29 cellular contexts compared by ENCODE assay signal in genomic region chr10:61529208-61529607, GRCh38.
"Had no signal": no experiment of that assay in that cellular context is flagged by ENCODE, and none has a peak within 500 bp of the region (broad histone marks: within the 10 kb centered on the region; RNA-seq: fewer than 3 reads in every experiment).

No MANE protein-coding gene starts in this region.

- H3K4me1 ChIP-seq: ascending aorta had no signal

- H3K4me3 Mint-ChIP-seq: activated CD4-positive, alpha-beta memory T cell treated with anti-CD3 and anti-CD28 coated beads for 36 hours; activated CD4-positive, alpha-beta T cell treated with anti-CD3 and anti-CD28 coated beads for 36 hours; activated CD4-positive, alpha-beta T cell treated with anti-CD3 and anti-CD28 coated beads, Interleukin-2, amount 10 ng/mL, durations not matched to agents 24 days and 14 days; activated CD8-positive, alpha-beta memory T cell treated with anti-CD3 and anti-CD28 coated beads, Interleukin-2, amount 10 ng/mL, durations not matched to agents 7 days and 5 days; activated CD8-positive, alpha-beta T cell treated with anti-CD3 and anti-CD28 coated beads, Interleukin-2, amount 10 ng/mL, durations not matched to agents 7 days and 5 days; activated naive CD4-positive, alpha-beta T cell treated with anti-CD3 and anti-CD28 coated beads for 36 hours; activated naive CD4-positive, alpha-beta T cell treated with anti-CD3 and anti-CD28 coated beads, Interleukin-2, amount 50 U/mL, for 24 hours; activated naive CD8-positive, alpha-beta T cell treated with anti-CD3 and anti-CD28 coated beads for 36 hours; activated naive CD8-positive, alpha-beta T cell treated with anti-CD3 and anti-CD28 coated beads, Interleukin-2, amount 50 U/mL, for 24 hours; activated T-helper 1 cell treated with anti-CD3 and anti-CD28 coated beads, Interleukin-12 subunit alpha, Interleukin-12 subunit beta, Interleukin-2, Interleukin-4 antibody, amounts not matched to agents 30 ng/mL and 10 ng/mL and 1 ng/mL, durations not matched to agents 14 hours and 24 hours and 36 hours; central memory CD8-positive, alpha-beta T cell; dendritic cell treated with granulocyte-macrophage colony-stimulating factor and Interleukin-4, amounts not matched to agents 40 ng/mL and 50 ng/mL, for 4 days; endodermal cell had no signal

- H3K27ac ChIP-seq: ascending aorta, brain microvascular endothelial cell, coronary artery, dorsolateral prefrontal cortex had no signal

- H3K4me3 ChIP-seq: ascending aorta, coronary artery, dorsolateral prefrontal cortex had no signal

- H3K9me3 ChIP-seq: ascending aorta had no signal

- H3K27me3 Mint-ChIP-seq: activated CD4-positive, alpha-beta T cell treated with anti-CD3 and anti-CD28 coated beads, Interleukin-2, amount 10 ng/mL, durations not matched to agents 24 days and 14 days; activated CD8-positive, alpha-beta memory T cell treated with anti-CD3 and anti-CD28 coated beads, Interleukin-2, amount 10 ng/mL, durations not matched to agents 7 days and 5 days; activated naive CD4-positive, alpha-beta T cell treated with anti-CD3 and anti-CD28 coated beads, Interleukin-2, amount 50 U/mL, for 24 hours; activated naive CD8-positive, alpha-beta T cell treated with anti-CD3 and anti-CD28 coated beads for 36 hours; activated naive CD8-positive, alpha-beta T cell treated with anti-CD3 and anti-CD28 coated beads, Interleukin-2, amount 50 U/mL, for 24 hours; dendritic cell treated with granulocyte-macrophage colony-stimulating factor and Interleukin-4, amounts not matched to agents 40 ng/mL and 50 ng/mL, for 4 days had no signal

- H3K27ac Mint-ChIP-seq: activated CD4-positive, alpha-beta memory T cell treated with anti-CD3 and anti-CD28 coated beads for 36 hours; activated CD4-positive, alpha-beta T cell treated with anti-CD3 and anti-CD28 coated beads for 36 hours; activated CD4-positive, alpha-beta T cell treated with anti-CD3 and anti-CD28 coated beads, Interleukin-2, amount 10 ng/mL, durations not matched to agents 24 days and 14 days; activated CD8-positive, alpha-beta memory T cell treated with anti-CD3 and anti-CD28 coated beads, Interleukin-2, amount 10 ng/mL, durations not matched to agents 7 days and 5 days; activated CD8-positive, alpha-beta T cell treated with anti-CD3 and anti-CD28 coated beads, Interleukin-2, amount 10 ng/mL, durations not matched to agents 7 days and 5 days; activated naive CD4-positive, alpha-beta T cell treated with anti-CD3 and anti-CD28 coated beads for 36 hours; activated naive CD4-positive, alpha-beta T cell treated with anti-CD3 and anti-CD28 coated beads, Interleukin-2, amount 50 U/mL, for 24 hours; activated naive CD8-positive, alpha-beta T cell treated with anti-CD3 and anti-CD28 coated beads for 36 hours; activated naive CD8-positive, alpha-beta T cell treated with anti-CD3 and anti-CD28 coated beads, Interleukin-2, amount 50 U/mL, for 24 hours; activated T-helper 1 cell treated with anti-CD3 and anti-CD28 coated beads, Interleukin-12 subunit alpha, Interleukin-12 subunit beta, Interleukin-2, Interleukin-4 antibody, amounts not matched to agents 30 ng/mL and 10 ng/mL and 1 ng/mL, durations not matched to agents 14 hours and 24 hours and 36 hours; activated T-helper 2 cell treated with anti-CD3 and anti-CD28 coated beads, Interferon-gamma antibody, Interleukin-2, Interleukin-4, amounts not matched to agents 10 μg/mL and 5 μg/mL and 100 μg/mL, durations not matched to agents 14 hours and 24 hours and 36 hours; dendritic cell treated with granulocyte-macrophage colony-stimulating factor and Interleukin-4, amounts not matched to agents 40 ng/mL and 50 ng/mL, for 4 days; endodermal cell had no signal

- FAIRE-seq: bronchial epithelial cell had no signal

- H3K9me3 Mint-ChIP-seq: activated CD4-positive, alpha-beta memory T cell treated with anti-CD3 and anti-CD28 coated beads for 36 hours; activated CD4-positive, alpha-beta T cell treated with anti-CD3 and anti-CD28 coated beads, Interleukin-2, amount 10 ng/mL, durations not matched to agents 24 days and 14 days; activated naive CD4-positive, alpha-beta T cell treated with anti-CD3 and anti-CD28 coated beads for 36 hours; activated naive CD8-positive, alpha-beta T cell treated with anti-CD3 and anti-CD28 coated beads for 36 hours; activated T-helper 1 cell treated with anti-CD3 and anti-CD28 coated beads, Interleukin-12 subunit alpha, Interleukin-12 subunit beta, Interleukin-2, Interleukin-4 antibody, amounts not matched to agents 30 ng/mL and 10 ng/mL and 1 ng/mL, durations not matched to agents 14 hours and 24 hours and 36 hours; activated T-helper 2 cell treated with anti-CD3 and anti-CD28 coated beads, Interferon-gamma antibody, Interleukin-2, Interleukin-4, amounts not matched to agents 10 μg/mL and 5 μg/mL and 100 μg/mL, durations not matched to agents 14 hours and 24 hours and 36 hours; central memory CD8-positive, alpha-beta T cell; endodermal cell had no signal

- ATAC-seq: activated CD4-positive, alpha-beta T cell treated with anti-CD3 and anti-CD28 coated beads for 36 hours; activated CD8-positive, alpha-beta memory T cell treated with anti-CD3 and anti-CD28 coated beads, Interleukin-2, amount 10 ng/mL, durations not matched to agents 7 days and 5 days; activated CD8-positive, alpha-beta T cell treated with anti-CD3 and anti-CD28 coated beads, Interleukin-2, amount 10 ng/mL, durations not matched to agents 7 days and 5 days; activated naive CD8-positive, alpha-beta T cell treated with anti-CD3 and anti-CD28 coated beads, Interleukin-2, amount 50 U/mL, for 24 hours; esophagus mucosa had no signal

- DNase-seq: activated CD4-positive, alpha-beta memory T cell treated with anti-CD3 and anti-CD28 coated beads for 36 hours; activated CD4-positive, alpha-beta T cell treated with anti-CD3 and anti-CD28 coated beads for 36 hours; activated CD4-positive, alpha-beta T cell treated with anti-CD3 and anti-CD28 coated beads, Interleukin-2, amount 10 ng/mL, durations not matched to agents 24 days and 14 days; activated CD4-positive, CD25-positive, alpha-beta regulatory T cell; activated CD4-positive, CD25-positive, alpha-beta regulatory T cell treated with anti-CD3 and anti-CD28 coated beads, Interleukin-2, amount 50 U/mL, for 72 hours; activated CD8-positive, alpha-beta memory T cell treated with anti-CD3 and anti-CD28 coated beads, Interleukin-2, amount 10 ng/mL, durations not matched to agents 7 days and 5 days; activated CD8-positive, alpha-beta memory T cell treated with anti-CD3 and anti-CD28 coated beads, Interleukin-2, amount 50 U/mL, for 4 hours; activated CD8-positive, alpha-beta T cell treated with anti-CD3 and anti-CD28 coated beads, Interleukin-2, amount 10 ng/mL, durations not matched to agents 7 days and 5 days; activated effector memory CD4-positive, alpha-beta T cell treated with anti-CD3 and anti-CD28 coated beads, Interleukin-2, amount 50 U/mL, for 16 hours; activated naive CD4-positive, alpha-beta T cell treated with anti-CD3 and anti-CD28 coated beads for 36 hours; activated naive CD8-positive, alpha-beta T cell treated with anti-CD3 and anti-CD28 coated beads for 36 hours; activated naive CD8-positive, alpha-beta T cell treated with anti-CD3 and anti-CD28 coated beads, Interleukin-2, amount 50 U/mL, for 24 hours; activated T-cell treated with anti-CD3 and anti-CD28 coated beads, Interleukin-2, amount 50 U/mL, for 1 hour; activated T-cell treated with anti-CD3 and anti-CD28 coated beads, Interleukin-2, amount 50 U/mL, for 48 hours; brain microvascular endothelial cell; dorsolateral prefrontal cortex; effector memory CD4-positive, alpha-beta T cell; endodermal cell; head of caudate nucleus; T-helper 2 cell had no signal

- H3K36me3 ChIP-seq: ascending aorta, brain microvascular endothelial cell had no signal

- H3K36me3 Mint-ChIP-seq: activated CD4-positive, alpha-beta memory T cell treated with anti-CD3 and anti-CD28 coated beads for 36 hours; activated CD8-positive, alpha-beta memory T cell treated with anti-CD3 and anti-CD28 coated beads, Interleukin-2, amount 10 ng/mL, durations not matched to agents 7 days and 5 days; activated naive CD4-positive, alpha-beta T cell treated with anti-CD3 and anti-CD28 coated beads, Interleukin-2, amount 50 U/mL, for 24 hours; activated naive CD8-positive, alpha-beta T cell treated with anti-CD3 and anti-CD28 coated beads for 36 hours had no signal

- H3K4me1 Mint-ChIP-seq: activated CD4-positive, alpha-beta T cell treated with anti-CD3 and anti-CD28 coated beads for 36 hours; activated CD4-positive, alpha-beta T cell treated with anti-CD3 and anti-CD28 coated beads, Interleukin-2, amount 10 ng/mL, durations not matched to agents 24 days and 14 days; activated CD8-positive, alpha-beta memory T cell treated with anti-CD3 and anti-CD28 coated beads, Interleukin-2, amount 10 ng/mL, durations not matched to agents 7 days and 5 days; activated naive CD4-positive, alpha-beta T cell treated with anti-CD3 and anti-CD28 coated beads, Interleukin-2, amount 50 U/mL, for 24 hours; activated naive CD8-positive, alpha-beta T cell treated with anti-CD3 and anti-CD28 coated beads for 36 hours; activated naive CD8-positive, alpha-beta T cell treated with anti-CD3 and anti-CD28 coated beads, Interleukin-2, amount 50 U/mL, for 24 hours; central memory CD8-positive, alpha-beta T cell; endodermal cell had no signal

- H3K27me3 ChIP-seq: ascending aorta, brain microvascular endothelial cell, dorsolateral prefrontal cortex had no signal
